In genomic region chr3:69472093-69472492, GRCh38 we compare ENCODE assay signal across 28 cellular contexts.
"Had no signal": no experiment of that assay in that cellular context is flagged by ENCODE, and none has a peak within 500 bp of the region (broad histone marks: within the 10 kb centered on the region; RNA-seq: fewer than 3 reads in every experiment).

No MANE protein-coding gene starts in this region.

- H3K4me3 ChIP-seq: colonic mucosa, gastroesophageal sphincter, heart right ventricle had no signal

- H3K4me1 ChIP-seq: colonic mucosa, gastroesophageal sphincter had no signal

- H3K27ac ChIP-seq: brain microvascular endothelial cell, colonic mucosa, foreskin keratinocyte, gastroesophageal sphincter, heart right ventricle had no signal

- DNase-seq: activated CD4-positive, alpha-beta memory T cell treated with anti-CD3 and anti-CD28 coated beads for 36 hours; activated CD4-positive, alpha-beta T cell treated with anti-CD3 and anti-CD28 coated beads for 36 hours; activated CD4-positive, alpha-beta T cell treated with anti-CD3 and anti-CD28 coated beads, Interleukin-2, amount 10 ng/mL, durations not matched to agents 24 days and 14 days; activated CD4-positive, CD25-positive, alpha-beta regulatory T cell; activated CD4-positive, CD25-positive, alpha-beta regulatory T cell treated with anti-CD3 and anti-CD28 coated beads, Interleukin-2, amount 50 U/mL, for 72 hours; activated CD8-positive, alpha-beta memory T cell treated with anti-CD3 and anti-CD28 coated beads, Interleukin-2, amount 50 U/mL, for 48 hours; activated CD8-positive, alpha-beta T cell treated with anti-CD3 and anti-CD28 coated beads, Interleukin-2, amount 10 ng/mL, durations not matched to agents 7 days and 5 days; activated gamma-delta T cell; activated naive CD4-positive, alpha-beta T cell; activated naive CD4-positive, alpha-beta T cell treated with anti-CD3 and anti-CD28 coated beads, Interleukin-2, amount 10 ng/mL, durations not matched to agents 7 days and 5 days; activated naive CD8-positive, alpha-beta T cell treated with anti-CD3 and anti-CD28 coated beads, Interleukin-2, amount 10 ng/mL, durations not matched to agents 7 days and 5 days; activated T-cell treated with anti-CD3 and anti-CD28 coated beads for 4 hours; activated T-cell treated with anti-CD3 and anti-CD28 coated beads, Interleukin-2, amount 50 U/mL, for 24 hours; activated T-cell treated with anti-CD3 and anti-CD28 coated beads, Interleukin-2, amount 50 U/mL, for 72 hours; amniotic stem cell; anterior cingulate cortex; brain microvascular endothelial cell; caudate nucleus; colonic mucosa; effector CD4-positive, alpha-beta T cell; effector memory CD8-positive, alpha-beta T cell; heart right ventricle; T-helper 2 cell had no signal

- H3K27me3 ChIP-seq: brain microvascular endothelial cell, colonic mucosa, foreskin keratinocyte, gastroesophageal sphincter, heart right ventricle had no signal

- H3K36me3 ChIP-seq: brain microvascular endothelial cell, colonic mucosa, gastroesophageal sphincter, heart right ventricle had no signal

- FAIRE-seq: astrocyte had no signal

- ATAC-seq: activated CD4-positive, alpha-beta T cell treated with anti-CD3 and anti-CD28 coated beads for 36 hours; activated CD8-positive, alpha-beta T cell treated with anti-CD3 and anti-CD28 coated beads, Interleukin-2, amount 10 ng/mL, durations not matched to agents 7 days and 5 days; activated naive CD4-positive, alpha-beta T cell treated with anti-CD3 and anti-CD28 coated beads, Interleukin-2, amount 50 U/mL, for 72 hours; activated T-cell treated with anti-CD3 and anti-CD28 coated beads, Interleukin-2, amount 50 U/mL, for 72 hours; effector memory CD8-positive, alpha-beta T cell; esophagus mucosa; foreskin keratinocyte; gastroesophageal sphincter; heart right ventricle had no signal

- H3K9me3 ChIP-seq: colonic mucosa, gastroesophageal sphincter, heart right ventricle had no signal
